ENCODE assay signal across 28 cellular contexts in genomic region chr4:149972407-149972806, GRCh38.
"Had no signal": no experiment of that assay in that cellular context is flagged by ENCODE, and none has a peak within 500 bp of the region (broad histone marks: within the 10 kb centered on the region; RNA-seq: fewer than 3 reads in every experiment).

No MANE protein-coding gene starts in this region.

- H3K4me3 ChIP-seq: coronary artery, gastrocnemius medialis, psoas muscle, sigmoid colon, thoracic aorta had no signal

- ATAC-seq: activated CD4-positive, CD25-positive, alpha-beta regulatory T cell treated with anti-CD3 and anti-CD28 coated beads, Interleukin-2, amount 50 U/mL, for 24 hours; effector memory CD8-positive, alpha-beta T cell; gastrocnemius medialis; naive thymus-derived CD4-positive, alpha-beta T cell; psoas muscle; stimulated activated effector memory CD8-positive, alpha-beta T cell treated with anti-CD3 and anti-CD28 coated beads, Interleukin-12 subunit alpha, Interleukin-12 subunit beta, amount 100 ng/mL, for 72 hours had no signal

- H3K9me3 ChIP-seq: gastrocnemius medialis, psoas muscle, sigmoid colon, thoracic aorta had no signal

- DNase-seq: activated CD4-positive, alpha-beta memory T cell treated with anti-CD3 and anti-CD28 coated beads for 36 hours; activated CD4-positive, alpha-beta T cell treated with anti-CD3 and anti-CD28 coated beads for 48 hours; activated CD8-positive, alpha-beta memory T cell treated with anti-CD3 and anti-CD28 coated beads, Interleukin-2, amount 50 U/mL, for 4 hours; activated effector memory CD4-positive, alpha-beta T cell treated with anti-CD3 and anti-CD28 coated beads, Interleukin-2, amount 50 U/mL, for 16 hours; activated naive CD4-positive, alpha-beta T cell treated with anti-CD3 and anti-CD28 coated beads for 36 hours; activated naive CD8-positive, alpha-beta T cell treated with anti-CD3 and anti-CD28 coated beads, Interleukin-2, amount 10 ng/mL, durations not matched to agents 7 days and 5 days; activated T-cell treated with anti-CD3 and anti-CD28 coated beads, Interleukin-2, amount 50 U/mL, for 1 hour; amniotic stem cell; brain microvascular endothelial cell; effector memory CD8-positive, alpha-beta T cell; erythroblast; gastrocnemius medialis; glutamatergic neuron; kidney; midbrain; naive thymus-derived CD4-positive, alpha-beta T cell; nucleus accumbens; psoas muscle; sigmoid colon; small intestine; stimulated activated CD4-positive, alpha-beta T cell treated with anti-CD3 and anti-CD28 coated beads, Interleukin-4, amount 100 ng/mL, for 24 hours; trophoblast cell; WERI-Rb-1 had no signal

- H2AFZ ChIP-seq: parathyroid adenoma had no signal

- H3K4me1 ChIP-seq: gastrocnemius medialis, parathyroid adenoma, psoas muscle, sigmoid colon had no signal

- H3K27me3 ChIP-seq: brain microvascular endothelial cell, gastrocnemius medialis, sigmoid colon had no signal

- H3K36me3 ChIP-seq: brain microvascular endothelial cell, gastrocnemius medialis, sigmoid colon, thoracic aorta, WERI-Rb-1 had no signal
